ENCODE assay signal across 8 cellular contexts in the genomic region with DNA sequence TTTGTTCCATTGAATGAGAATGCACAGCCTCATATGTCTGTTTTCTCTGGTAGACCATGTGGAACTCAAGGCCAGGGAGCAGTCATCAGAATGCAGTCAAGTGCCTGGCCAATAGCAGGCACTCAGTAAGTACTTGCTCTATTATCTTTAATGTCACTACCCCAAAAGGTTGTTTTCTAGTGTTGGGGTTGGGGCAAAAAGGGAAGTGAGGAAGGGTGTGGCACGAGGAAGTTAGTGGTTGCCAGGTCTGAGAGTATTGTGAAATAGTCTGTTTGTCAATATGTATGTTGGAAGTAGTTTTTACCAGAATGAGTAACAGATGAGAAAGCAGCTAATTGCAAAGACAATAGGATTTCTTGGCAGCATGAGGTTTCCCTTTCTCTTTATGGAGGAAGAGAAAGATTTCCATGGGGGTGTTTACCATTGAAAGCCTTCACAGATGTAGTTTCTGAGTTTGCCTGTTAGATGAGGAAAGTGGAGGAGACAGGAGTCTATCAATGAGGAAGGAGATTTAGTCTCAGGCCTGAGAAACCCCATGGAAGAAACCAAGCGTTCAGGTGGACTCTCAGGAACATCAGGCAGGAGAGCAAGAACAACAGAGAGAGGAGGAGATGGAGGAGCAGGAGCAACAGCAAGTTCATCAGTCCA. TPM values are rescaled to one million over a fixed set of nuclear protein-coding genes. Genes with fewer than 3 reads are reported as not detected.
DNase-seq lines count a peak whose midpoint lies in the region; ATAC-seq and TF ChIP-seq lines count a peak whose summit lies in the region.

No MANE protein-coding gene starts in this region.

- peak overlapping the region; percentile 12; the same call in 1 of the 2 replicates for H3K4me2 ChIP-seq in MM.1S (ENCODE audit: low read depth, low read length)
- no peak overlapping the region for H3K4me2 ChIP-seq in osteoblast (ENCODE audit: insufficient read depth, low read length)

- H3K27me3 ChIP-seq in MM.1S (replicated peaks; ENCODE audit: insufficient read depth, low read length) (peaks cover 23% of the 10 kb centered on the region), osteoblast (ENCODE audit: insufficient read depth, low read length) (no peaks in the 10 kb centered on the region), tibial artery (no peaks in the 10 kb centered on the region)

- H3K9me3 Mint-ChIP-seq in MCF 10A (ENCODE audit: unreplicated experiment) = no peaks in the 10 kb centered on the region

- peaks cover 28% of the 10 kb centered on the region for H3K4me1 Mint-ChIP-seq in MCF 10A (ENCODE audit: insufficient read depth, unreplicated experiment)

- POLR2A ChIA-PET in GM10248 (lab: Yijun Ruan, JAX) = no interaction called here
- POLR2A ChIA-PET in MCF 10A (lab: Yijun Ruan, JAX) = interaction anchor here (0.9 to 6.5 kb wide), 8 partner anchors 14 to 725 kb away, joined by 3 to 159 read pairs (median 10); no protein-coding TSS in a partner anchor

- H3K4me3 ChIP-seq in MM.1S (ENCODE audit: low read length) = no peak overlapping the region
- no peak overlapping the region for H3K4me3 ChIP-seq in osteoblast (ENCODE audit: insufficient read depth, low read length)
- H3K4me3 ChIP-seq in tibial artery = no peak overlapping the region

- CTCF ChIA-PET in GM10248 (lab: Yijun Ruan, JAX) (interaction anchor here (0.9 to 8.8 kb wide), 13 partner anchors 10 to 213 kb away, joined by 3 to 122 read pairs (median 19); no protein-coding TSS in a partner anchor), MCF 10A (lab: Yijun Ruan, JAX) (interaction anchor here (0.9 to 5.8 kb wide), 7 partner anchors 12 to 212 kb away, joined by 3 to 158 read pairs (median 10); no protein-coding TSS in a partner anchor)

- no peaks in the 10 kb centered on the region for H3K36me3 ChIP-seq in MM.1S (replicated peaks; ENCODE audit: insufficient read depth, low read length)
- H3K36me3 ChIP-seq in osteoblast (ENCODE audit: insufficient read depth, low read length) = no peaks in the 10 kb centered on the region
- peaks cover 0 to 7% (median 0%) of the 10 kb centered on the region in 3 donors for H3K36me3 ChIP-seq in tibial artery

- peak; percentile 24 for DNase-seq in GM10248 (ENCODE audit: extremely low spot score)
- peak; percentile 9 for DNase-seq in MM.1S
- DNase-seq in MCF 10A (ENCODE audit: unreplicated experiment) = peak; percentile 85
- DNase-seq in osteoblast (ENCODE audit: insufficient read length, low spot score, missing footprints) = peak; percentile 38
- DNase-seq in tibial artery = no peak
- no peak for DNase-seq in NCI-H526 treated with DMSO at 0.1 percent for 48 hours (lab: John Stamatoyannopoulos, UW)
- no peak for DNase-seq in medulla oblongata (ENCODE audit: extremely low spot score)

- BruUV-seq in MCF 10A (replicated peaks; lab: Mats Ljungman, UMichigan) = no TSS peak

- H4K20me1 ChIP-seq in MM.1S (ENCODE audit: insufficient read depth, low read length) (no peaks in the 10 kb centered on the region), osteoblast (ENCODE audit: insufficient read depth, low read length) (no peaks in the 10 kb centered on the region)

- TF ChIP-seq CTCF in GM10248 (IDR thresholded peaks at IDR 0.05; ENCODE audit: control extremely low read depth, extremely low read depth, low read depth, missing control alignments) = no peak
- TF ChIP-seq CTCF in MM.1S (IDR thresholded peaks at IDR 0.05; ENCODE audit: low read length) = no peak
- TF ChIP-seq CTCF in MCF 10A (IDR thresholded peaks at IDR 0.05; ENCODE audit: unreplicated experiment) = no peak
- TF ChIP-seq CTCF in osteoblast (IDR thresholded peaks at IDR 0.05; ENCODE audit: extremely low read depth, low read depth, low read length) = no peak
- TF ChIP-seq CTCF in tibial artery (IDR thresholded peaks at IDR 0.05) = no peak

- H3K9ac ChIP-seq in MM.1S (ENCODE audit: low read length) = no peak overlapping the region

- H3K9me3 ChIP-seq in MM.1S (replicated peaks; ENCODE audit: insufficient read depth, low read length) (no peaks in the 10 kb centered on the region), osteoblast (ENCODE audit: low read depth, low read length) (no peaks in the 10 kb centered on the region), tibial artery (no peaks in the 10 kb centered on the region)

- no peak overlapping the region for H3K27ac ChIP-seq in MM.1S (ENCODE audit: low read length)
- no peak overlapping the region for H3K27ac ChIP-seq in osteoblast (ENCODE audit: low read depth, low read length)
- no peak overlapping the region for H3K27ac ChIP-seq in tibial artery

- peak overlapping the region; percentile 75 for H3K27ac Mint-ChIP-seq in MCF 10A (ENCODE audit: low read depth, unreplicated experiment)

- 0 out of 2 replicates have a peak, but pooled peaks cover 3% of the 10 kb centered on the region for H3F3A ChIP-seq in MM.1S (ENCODE audit: insufficient read depth, low read length)

- H3K79me2 ChIP-seq in MM.1S (ENCODE audit: low read length) (no peaks in the 10 kb centered on the region), osteoblast (ENCODE audit: insufficient read depth, low read length) (no peaks in the 10 kb centered on the region)

- peak overlapping the region; percentile 19 for H3K4me3 Mint-ChIP-seq in MCF 10A (ENCODE audit: unreplicated experiment)

- peak; percentile 69 for ATAC-seq in GM21717 (IDR thresholded peaks at IDR 0.05; ENCODE audit: unreplicated experiment)

- H3K9me2 ChIP-seq in MM.1S (replicated peaks; ENCODE audit: insufficient read depth, low read length) = no peaks in the 10 kb centered on the region

- intact Hi-C loops in MCF 10A (cut with micrococcal nuclease) (loop anchor here (5.0 kb wide), 1 partner anchor 744 kb away; no protein-coding TSS in a partner anchor), tibial artery (cut with DNase I; ENCODE audit: low total_unique reads) (no loop called here)

- H3K27me3 Mint-ChIP-seq in MCF 10A (ENCODE audit: insufficient read depth, unreplicated experiment) = no peaks in the 10 kb centered on the region

- peaks cover 28% of the 10 kb centered on the region for H3K36me3 Mint-ChIP-seq in MCF 10A (ENCODE audit: insufficient read depth, unreplicated experiment)

- H2AFZ ChIP-seq in MM.1S (ENCODE audit: low read length) = no peak overlapping the region; the same call in 1 of the 2 replicates
- no peak overlapping the region for H2AFZ ChIP-seq in osteoblast (ENCODE audit: low read length)

- H3K4me1 ChIP-seq in MM.1S (ENCODE audit: low read length) = peaks cover 23% of the 10 kb centered on the region
- peaks cover 13% of the 10 kb centered on the region for H3K4me1 ChIP-seq in osteoblast (ENCODE audit: insufficient read depth, low read length)
- peaks cover 0 to 7% (median 5%) of the 10 kb centered on the region in 4 donors for H3K4me1 ChIP-seq in tibial artery

RNA-seq across cellular contexts. Expression of a gene that starts 59.6 kb away (rescaled TPM):
- total RNA-seq in MCF 10A (2022) = not detected in 2 replicates
- not detected in 2 replicates for total RNA-seq in osteoblast

Comparison
In these comparisons a context has a peak if more than half of its experiments do, and no peak if none do; other contexts are left out.
1. DNase-seq: peak in GM10248 (single experiment), MM.1S (single experiment), MCF 10A (single experiment) and osteoblast (single experiment); none in tibial artery (0 of 2), NCI-H526 treated with DMSO at 0.1 percent for 48 hours (single experiment) and medulla oblongata (single experiment).